8 cellular contexts compared by ENCODE assay signal in genomic region chr1:114510235-114511047, GRCh38. TPM values are rescaled to one million over a fixed set of nuclear protein-coding genes. Genes with fewer than 3 reads are reported as not detected.
DNase-seq lines count a peak whose midpoint lies in the region; ATAC-seq and TF ChIP-seq lines count a peak whose summit lies in the region.

No MANE protein-coding gene starts in this region.

- H3K4me3 ChIP-seq in OCI-LY7 (ENCODE audit: low read depth, low read length, poor library complexity, severe bottlenecking) (peak overlapping the region; percentile 93), osteoblast (ENCODE audit: insufficient read depth, low read length) (peak overlapping the region; percentile 98), vagina (peak overlapping the region; percentile 77 to 99)

- H3K9me2 ChIP-seq in OCI-LY7 (ENCODE audit: insufficient read depth, low read length): no peaks in the 10 kb centered on the region

- no peak for TF ChIP-seq CTCF in OCI-LY7 (conservative IDR thresholded peaks at IDR 0.05; ENCODE audit: low read length)
- no peak for TF ChIP-seq CTCF in osteoblast (IDR thresholded peaks at IDR 0.05; ENCODE audit: extremely low read depth, low read depth, low read length)
- no peak for TF ChIP-seq CTCF in vagina (IDR thresholded peaks at IDR 0.05)

- H3K4me1 ChIP-seq in OCI-LY7 (ENCODE audit: insufficient read depth, low read length, poor library complexity, severe bottlenecking) (peaks cover 37% of the 10 kb centered on the region), osteoblast (ENCODE audit: insufficient read depth, low read length) (peaks cover 19% of the 10 kb centered on the region), vagina (peaks cover 41% of the 10 kb centered on the region)

- peak overlapping the region; percentile 97 for H3K4me3 Mint-ChIP-seq in activated T-helper 17 cell treated with anti-CD3 and anti-CD28 coated beads, Interleukin-2, amount 50 U/mL, for 72 hours

- peak overlapping the region; percentile 72 for H3K4me2 ChIP-seq in OCI-LY7 (ENCODE audit: low read length)
- H3K4me2 ChIP-seq in osteoblast (ENCODE audit: insufficient read depth, low read length): peak overlapping the region; percentile 98

- H3K9me3 ChIP-seq in OCI-LY7 (ENCODE audit: low read length): no peaks in the 10 kb centered on the region
- H3K9me3 ChIP-seq in osteoblast (ENCODE audit: low read depth, low read length): no peaks in the 10 kb centered on the region
- no peaks in the 10 kb centered on the region for H3K9me3 ChIP-seq in vagina

- peaks cover 56% of the 10 kb centered on the region for H3K36me3 Mint-ChIP-seq in activated T-helper 17 cell treated with anti-CD3 and anti-CD28 coated beads, Interleukin-2, amount 50 U/mL, for 72 hours (ENCODE audit: low read depth)

- peaks cover 39% of the 10 kb centered on the region for H3K4me1 Mint-ChIP-seq in activated T-helper 17 cell treated with anti-CD3 and anti-CD28 coated beads, Interleukin-2, amount 50 U/mL, for 72 hours

- DNase-seq in AG20443 (ENCODE audit: low spot score): peak; percentile 90
- peak; percentile 57 for DNase-seq in OCI-LY7 (ENCODE audit: low spot score)
- peak in 40 of 42 donors; percentile 16 to 69 (median 46) for DNase-seq in head of caudate nucleus
- peak; percentile 96 for DNase-seq in osteoblast (ENCODE audit: insufficient read length, low spot score, missing footprints)
- DNase-seq in vagina (ENCODE audit: extremely low spot score in 2 of 2): peak in 1 of 2 donors; percentile 89

- BruUV-seq in OCI-LY7 (replicated peaks; lab: Mats Ljungman, UMichigan): no TSS peak

- H3K27ac Mint-ChIP-seq in activated T-helper 17 cell treated with anti-CD3 and anti-CD28 coated beads, Interleukin-2, amount 50 U/mL, for 72 hours: peak overlapping the region; percentile 94

- intact Hi-C loops in OCI-LY7 (cut with micrococcal nuclease; ENCODE audit: unreplicated experiment): loop anchor here (1.0 to 5.0 kb wide), 4 partner anchors 28 to 247 kb away; partner anchors contain the start of genes BCAS2 and CSDE1
- intact Hi-C loops in head of caudate nucleus (cut with DNase I): loop anchor here (5.0 kb wide), 1 partner anchor 72 kb away; the partner anchor contains the start of gene BCAS2
- intact Hi-C loops in vagina (cut with DNase I): no loop called here

- H3K79me2 ChIP-seq in OCI-LY7 (ENCODE audit: insufficient read depth, low read depth, low read length): peaks cover 60% of the 10 kb centered on the region
- peaks cover 54% of the 10 kb centered on the region for H3K79me2 ChIP-seq in osteoblast (ENCODE audit: insufficient read depth, low read length)

- H3K27me3 ChIP-seq in osteoblast (ENCODE audit: insufficient read depth, low read length) (peaks cover 6% of the 10 kb centered on the region), vagina (no peaks in the 10 kb centered on the region)

- peak; percentile 59 for ATAC-seq in GM19023 (IDR thresholded peaks at IDR 0.05; ENCODE audit: unreplicated experiment)
- peak; percentile 60 for ATAC-seq in HG03135 (IDR thresholded peaks at IDR 0.05; ENCODE audit: unreplicated experiment)
- ATAC-seq in activated T-helper 17 cell treated with anti-CD3 and anti-CD28 coated beads, Interleukin-2, amount 50 U/mL, for 72 hours (replicated peaks): peak; percentile 67

- H2AFZ ChIP-seq in OCI-LY7 (ENCODE audit: low read length) (no peak overlapping the region; the same call in 1 of the 2 replicates), osteoblast (ENCODE audit: low read length) (peak overlapping the region; percentile 76)

- CTCF ChIA-PET in OCI-LY7 (lab: Charles Lee; ENCODE audit: unreplicated experiment): no interaction called here

- H3K27ac ChIP-seq in OCI-LY7 (ENCODE audit: low read depth, low read length, poor library complexity, severe bottlenecking) (peak overlapping the region; percentile 92), osteoblast (ENCODE audit: low read depth, low read length) (peak overlapping the region; percentile 61), vagina (peak overlapping the region; percentile 92)

- H3K27me3 Mint-ChIP-seq in activated T-helper 17 cell treated with anti-CD3 and anti-CD28 coated beads, Interleukin-2, amount 50 U/mL, for 72 hours: no peaks in the 10 kb centered on the region

- TF ChIP-seq POLR2A in vagina (IDR thresholded peaks at IDR 0.05): no peak

- POLR2A ChIA-PET in OCI-LY7 (lab: Charles Lee): interaction anchor here (0.5 to 1.5 kb wide), 5 partner anchors 10 to 1906 kb away, joined by 3 to 4 read pairs (median 3); no protein-coding TSS in a partner anchor

- H4K20me1 ChIP-seq in OCI-LY7 (ENCODE audit: insufficient read depth, low read length): peaks cover 36% of the 10 kb centered on the region
- peaks cover 43% of the 10 kb centered on the region for H4K20me1 ChIP-seq in osteoblast (ENCODE audit: insufficient read depth, low read length)

- peaks cover 29% of the 10 kb centered on the region for H3K36me3 ChIP-seq in OCI-LY7 (ENCODE audit: insufficient read depth, low read length)
- no peaks in the 10 kb centered on the region for H3K36me3 ChIP-seq in osteoblast (ENCODE audit: insufficient read depth, low read length)
- no peaks in the 10 kb centered on the region for H3K36me3 ChIP-seq in vagina

- H3K9me3 Mint-ChIP-seq in activated T-helper 17 cell treated with anti-CD3 and anti-CD28 coated beads, Interleukin-2, amount 50 U/mL, for 72 hours: no peaks in the 10 kb centered on the region

RNA-seq across cellular contexts. Expression of gene TRIM33, which starts 0.6 kb away (rescaled TPM):
- total RNA-seq in OCI-LY7 (2014; rRNA removed; shearing (Covaris generic)): 34.0 and 44.7 TPM in 2 replicates
- 43.0 and 44.2 TPM in 2 replicates for total RNA-seq in OCI-LY7 (2022)
- total RNA-seq in activated T-helper 17 cell treated with anti-CD3 and anti-CD28 coated beads, Interleukin-2, amount 50 U/mL, for 72 hours: 10 to 100 TPM; 36.6 to 45.9 TPM
- total RNA-seq in osteoblast: 43.1 and 48.6 TPM in 2 replicates
- 35.8 TPM for total RNA-seq in vagina
